In genomic region chr4:4869380-4869723, GRCh38 we compare ENCODE assay signal across 16 cellular contexts. TPM values are rescaled to one million over a fixed set of nuclear protein-coding genes. Genes with fewer than 3 reads are reported as not detected.
DNase-seq lines count a peak whose midpoint lies in the region; ATAC-seq and TF ChIP-seq lines count a peak whose summit lies in the region.
"Had no signal": no experiment of that assay in that cellular context is flagged by ENCODE, and none has a peak within 500 bp of the region (broad histone marks: within the 10 kb centered on the region; RNA-seq: fewer than 3 reads in every experiment).

No MANE protein-coding gene starts in this region.

- CTCF ChIA-PET in SK-N-SH (lab: Yijun Ruan, JAX) (interaction anchor here (1.1 to 1.4 kb wide), 2 partner anchors 357 to 381 kb away, joined by 3 to 4 read pairs; no protein-coding TSS in a partner anchor), Caco-2 (lab: Charles Lee) (no interaction called here)

- peak overlapping the region; percentile 77 for H3K4me3 Mint-ChIP-seq in neural progenitor cell
- no peak overlapping the region for H3K4me3 Mint-ChIP-seq in Caco-2 (ENCODE audit: unreplicated experiment)

- H3K4me3 ChIP-seq in SK-N-SH (ENCODE audit: low read depth in 2 of 2, low read length in 1 of 2) (no peak overlapping the region), neural progenitor cell (no peak overlapping the region), Caco-2 (ENCODE audit: low read depth, low read length) (no peak overlapping the region)

- TF ChIP-seq RAD21 in SK-N-SH (IDR thresholded peaks at IDR 0.05; ENCODE audit: low read length), result no peak

- no peak for ATAC-seq in SK-N-SH treated with all-trans-retinoic acid at 6 μM for 48 hours

- H3K9me2 ChIP-seq in SK-N-SH, result no peaks in the 10 kb centered on the region

- intact Hi-C loops in Caco-2 (cut with micrococcal nuclease; ENCODE audit: unreplicated experiment), result loop anchor here (10.0 kb wide), 2 partner anchors 205 to 275 kb away; no protein-coding TSS in a partner anchor

- H3K9me3 Mint-ChIP-seq in neural progenitor cell (no peaks in the 10 kb centered on the region), Caco-2 (ENCODE audit: unreplicated experiment) (no peaks in the 10 kb centered on the region)

- no peak overlapping the region for H3K27ac ChIP-seq in SK-N-SH (ENCODE audit: low read depth in 2 of 2, low read length in 1 of 2)
- no peak overlapping the region for H3K27ac ChIP-seq in neural progenitor cell
- H3K27ac ChIP-seq in caudate nucleus (ENCODE audit: low read depth, low read length), result no peak overlapping the region

- peaks cover 3% of the 10 kb centered on the region; the same call in 1 of the 2 replicates for H4K20me1 ChIP-seq in SK-N-SH (ENCODE audit: insufficient read depth)
- H4K20me1 ChIP-seq in neural progenitor cell (ENCODE audit: low read depth), result peaks cover 82% of the 10 kb centered on the region

- no peaks in the 10 kb centered on the region for H3F3A ChIP-seq in SK-N-SH (replicated peaks; ENCODE audit: insufficient read depth)
- peaks cover 25% of the 10 kb centered on the region for H3F3A ChIP-seq in neural progenitor cell (ENCODE audit: low read depth)

- H3K27me3 ChIP-seq in SK-N-SH (ENCODE audit: insufficient read depth) (peaks cover 100% of the 10 kb centered on the region), neural progenitor cell (peaks cover 100% of the 10 kb centered on the region), Caco-2 (replicated peaks; ENCODE audit: control insufficient read depth, insufficient read depth, low read length) (no peaks in the 10 kb centered on the region)

- H2AFZ ChIP-seq in SK-N-SH (ENCODE audit: low read depth), result no peak overlapping the region
- no peak overlapping the region for H2AFZ ChIP-seq in neural progenitor cell (replicated peaks)

- H3K9me3 ChIP-seq in SK-N-SH (no peaks in the 10 kb centered on the region), neural progenitor cell (ENCODE audit: low read depth) (no peaks in the 10 kb centered on the region), Caco-2 (no peaks in the 10 kb centered on the region)

- no peaks in the 10 kb centered on the region for H3K36me3 ChIP-seq in SK-N-SH (replicated peaks in 1 of 2; ENCODE audit: control insufficient read depth in 1 of 2, insufficient read depth in 2 of 2, low read length in 1 of 2)
- no peaks in the 10 kb centered on the region for H3K36me3 ChIP-seq in neural progenitor cell
- no peaks in the 10 kb centered on the region for H3K36me3 ChIP-seq in Caco-2 (ENCODE audit: control insufficient read depth, insufficient read depth, low read length)

- H3K9ac ChIP-seq in SK-N-SH, result no peak overlapping the region
- H3K9ac ChIP-seq in neural progenitor cell, result no peak overlapping the region

- 5% methylated on average over 15 of the region's 19 CpGs for WGBS in SK-N-SH (ENCODE audit: low lambda C conversion rate)

- TF ChIP-seq CTCF in SK-N-SH (IDR thresholded peaks at IDR 0.05), result no peak
- no peak for TF ChIP-seq CTCF in neural progenitor cell (IDR thresholded peaks at IDR 0.05)
- no peak for TF ChIP-seq CTCF in Caco-2 (IDR thresholded peaks at IDR 0.05; ENCODE audit: insufficient read depth in 1 of 2, low read depth in 1 of 2, low read length in 1 of 2, severe bottlenecking in 1 of 2, unreplicated experiment in 1 of 2)

- peaks cover 4% of the 10 kb centered on the region for H3K36me3 Mint-ChIP-seq in neural progenitor cell
- peaks cover 12% of the 10 kb centered on the region for H3K36me3 Mint-ChIP-seq in Caco-2 (ENCODE audit: insufficient read depth, unreplicated experiment)

- no peak for TF ChIP-seq EP300 in SK-N-SH (IDR thresholded peaks at IDR 0.05; ENCODE audit: borderline replicate concordance in 1 of 2, low read depth in 1 of 2, low read length in 1 of 2)

- BruUV-seq in Caco-2 (replicated peaks; lab: Mats Ljungman, UMichigan), result no TSS peak

- POLR2A ChIA-PET in SK-N-SH (lab: Yijun Ruan, JAX) (no interaction called here), Caco-2 (lab: Charles Lee) (no interaction called here)

- peaks cover 83% of the 10 kb centered on the region for H3K27me3 Mint-ChIP-seq in neural progenitor cell (ENCODE audit: insufficient read depth, low read depth)
- H3K27me3 Mint-ChIP-seq in Caco-2 (ENCODE audit: insufficient read depth, unreplicated experiment), result peaks cover 4% of the 10 kb centered on the region

- H3K4me1 Mint-ChIP-seq in neural progenitor cell (peaks cover 64% of the 10 kb centered on the region), Caco-2 (ENCODE audit: low read depth, unreplicated experiment) (no peaks in the 10 kb centered on the region)

- no peaks in the 10 kb centered on the region for H3K79me2 ChIP-seq in SK-N-SH (ENCODE audit: insufficient read depth)
- H3K79me2 ChIP-seq in neural progenitor cell (ENCODE audit: low read depth), result no peaks in the 10 kb centered on the region

- H3K4me2 ChIP-seq in SK-N-SH, result 0 out of 2 replicates have a peak overlapping the region, but pooled peaks have one; percentile 20
- peak overlapping the region; percentile 15 for H3K4me2 ChIP-seq in neural progenitor cell

- no peak for DNase-seq in SK-N-SH
- DNase-seq in ecto neural progenitor cell (ENCODE audit: low spot score), result peak; percentile 47
- peak; percentile 39 for DNase-seq in neural progenitor cell (ENCODE audit: low spot score)
- no peak for DNase-seq in caudate nucleus (lab: John Stamatoyannopoulos, UW)
- DNase-seq in Caco-2, result no peak
- DNase-seq in mucosa of gallbladder (ENCODE audit: low spot score), result no peak
- no peak for DNase-seq in activated T-cell treated with anti-CD3 and anti-CD28 coated beads, Interleukin-2, amount 50 U/mL, for 1 hour
- DNase-seq: C1 segment of cervical spinal cord, GF-D8, GOT3, KG1, NCI-H146, NCI-H2081, NCI-H510A treated with DMSO at 0.1 percent for 48 hours, Right ventricle myocardium superior had no signal

- H3K27ac Mint-ChIP-seq in neural progenitor cell, result no peak overlapping the region
- H3K27ac Mint-ChIP-seq in Caco-2 (ENCODE audit: unreplicated experiment), result no peak overlapping the region

- H3K4me1 ChIP-seq in SK-N-SH (ENCODE audit: control insufficient read depth in 1 of 2, insufficient read depth in 2 of 2, low read depth in 1 of 2, low read length in 1 of 2) (peaks cover 0 to 3% of the 10 kb centered on the region in 2 experiments; a peak in 1 of 4 replicates), neural progenitor cell (peaks cover 20% of the 10 kb centered on the region), Caco-2 (no peaks in the 10 kb centered on the region)

TF ChIP-seq in SK-N-SH, 30 proteins besides CTCF, POLR2A, EP300 and RAD21 (continues in another document):
- no peak for TF ChIP-seq USF1 (IDR thresholded peaks at IDR 0.05; ENCODE audit: borderline replicate concordance, low read depth)
- no peak for TF ChIP-seq ZBTB33 (IDR thresholded peaks at IDR 0.05; ENCODE audit: borderline replicate concordance, low read depth)
- TF ChIP-seq RFX5 (IDR thresholded peaks at IDR 0.05; ENCODE audit: low read length), result no peak

TF ChIP-seq in SK-N-SH treated with all-trans-retinoic acid at 6 μM for 48 hours, 23 proteins besides CTCF, POLR2A, EP300 and RAD21 (continues in another document):
- TF ChIP-seq TSHZ2 (CRISPR knock-in tag; IDR thresholded peaks at IDR 0.05), result no peak
- no peak for TF ChIP-seq ARNTL (CRISPR knock-in tag; IDR thresholded peaks at IDR 0.05; ENCODE audit: borderline replicate concordance, low read depth)
- no peak for TF ChIP-seq CREB5 (CRISPR knock-in tag; IDR thresholded peaks at IDR 0.05; ENCODE audit: low read depth)
- no peak for TF ChIP-seq OSR1 (CRISPR knock-in tag; IDR thresholded peaks at IDR 0.05)

RNA-seq across cellular contexts. Expression of gene MSX1, which starts 9.9 kb away (rescaled TPM):
- 1.5 and 2.1 TPM in 2 replicates for polyA plus RNA-seq in SK-N-SH (2012; rRNA removed)
- polyA plus RNA-seq in SK-N-SH (2012; cell fraction: cytosol; rRNA removed), result 0.97 and 1.7 TPM in 2 replicates
- 0.99 and 1.4 TPM in 2 replicates for polyA plus RNA-seq in SK-N-SH (2012; cell fraction: nucleus; rRNA removed)
- total RNA-seq in neural progenitor cell (ENCODE audit: low replicate concordance) (0.65 TPM in 1 of 2 replicates, not detected in the other), Caco-2 (2022) (30.0 and 35.1 TPM in 2 replicates), mucosa of gallbladder (1.2 TPM)

Comparison
In these comparisons a context has a peak if more than half of its experiments do, and no peak if none do; other contexts are left out.
1. DNase-seq: peak in ecto neural progenitor cell (single experiment) and neural progenitor cell (single experiment); none in SK-N-SH (single experiment), caudate nucleus (0 of 61), Caco-2 (0 of 2), mucosa of gallbladder (single experiment) and activated T-cell treated with anti-CD3 and anti-CD28 coated beads, Interleukin-2, amount 50 U/mL, for 1 hour (single experiment).
2. RNA of gene MSX1, which starts 9.9 kb away (total RNA-seq): 30.0 to 35.1 TPM in Caco-2; 1.2 TPM in mucosa of gallbladder (single experiment) and 0.65 TPM in neural progenitor cell; every median in the first group is over 10 times any median in the second.